11 cellular contexts compared by ENCODE assay signal in the genomic region with DNA sequence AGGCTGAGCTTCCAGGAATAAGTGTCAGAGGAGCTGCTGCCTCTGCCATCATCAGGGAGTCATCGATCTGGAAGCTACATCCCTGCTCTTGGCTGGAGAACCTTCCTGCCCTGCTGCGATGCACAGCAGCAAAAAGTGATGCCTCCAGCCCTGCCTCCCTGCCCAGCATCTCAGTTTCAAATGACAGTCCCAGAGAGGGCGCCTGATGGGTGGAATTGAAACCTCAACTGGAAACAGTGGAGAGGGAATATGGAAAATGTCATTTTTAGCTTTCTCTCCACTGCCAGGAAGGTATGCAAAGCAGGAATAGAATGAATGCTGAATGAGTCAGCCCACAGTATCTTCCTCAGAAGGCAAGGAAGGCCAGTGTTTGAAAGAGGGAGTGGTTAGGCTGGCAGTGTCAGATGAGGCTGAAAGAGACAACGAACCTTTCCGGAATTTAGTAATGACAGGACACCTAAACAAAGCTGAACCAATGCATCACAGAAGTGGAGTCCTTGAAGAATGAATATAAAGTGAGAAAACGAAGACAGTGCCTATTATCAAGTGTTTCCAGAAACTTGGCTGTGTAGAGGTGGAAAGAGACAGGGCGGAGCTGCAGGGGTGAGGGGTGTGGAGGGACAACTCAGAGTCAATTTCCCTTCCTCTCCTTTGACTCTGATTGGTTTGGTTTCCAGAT.
A peak's percentile ranks its signal among the peaks of the same experiment; 100 is the strongest.
DNase-seq lines count a peak whose midpoint lies in the region; ATAC-seq and TF ChIP-seq lines count a peak whose summit lies in the region.
"Had no signal": no experiment of that assay in that cellular context is flagged by ENCODE, and none has a peak within 500 bp of the region (broad histone marks: within the 10 kb centered on the region; RNA-seq: fewer than 3 reads in every experiment).

No MANE protein-coding gene starts in this region.

- H3K4me2 ChIP-seq in OCI-LY1 (ENCODE audit: low read length) = peak overlapping the region; percentile 16; the same call in 1 of the 2 replicates

- no peaks in the 10 kb centered on the region for H3K79me2 ChIP-seq in OCI-LY1 (ENCODE audit: insufficient read depth, low read length)

- peaks cover 8% of the 10 kb centered on the region for H3K4me1 Mint-ChIP-seq in activated CD4-positive, alpha-beta T cell treated with anti-CD3 and anti-CD28 coated beads, Interleukin-2, amount 10 ng/mL, durations not matched to agents 7 days and 5 days

- intact Hi-C loops in lower lobe of right lung (cut with DNase I) = no loop called here

- H3K4me1 ChIP-seq in OCI-LY1 (ENCODE audit: insufficient read depth, low read length, severe bottlenecking) = peaks cover 44% of the 10 kb centered on the region
- peaks cover 11% of the 10 kb centered on the region for H3K4me1 ChIP-seq in rectal smooth muscle tissue (ENCODE audit: control insufficient read depth, insufficient read depth, low read length)
- H3K4me1 ChIP-seq in lower lobe of right lung = no peaks in the 10 kb centered on the region

- CTCF ChIA-PET in activated CD4-positive, alpha-beta T cell treated with anti-CD3 and anti-CD28 coated beads, Interleukin-2, amount 10 ng/mL, durations not matched to agents 7 days and 5 days (lab: Charles Lee) = no interaction called here

- H3K4me3 Mint-ChIP-seq in activated CD4-positive, alpha-beta T cell treated with anti-CD3 and anti-CD28 coated beads, Interleukin-2, amount 10 ng/mL, durations not matched to agents 7 days and 5 days = no peak overlapping the region
- H3K4me3 Mint-ChIP-seq: central memory CD8-positive, alpha-beta T cell; T-helper 2 cell treated with Interferon-gamma antibody and Interleukin-4, amounts not matched to agents 5 μg/mL and 100 μg/mL, for 36 hours had no signal

- H3K27me3 Mint-ChIP-seq in activated CD4-positive, alpha-beta T cell treated with anti-CD3 and anti-CD28 coated beads, Interleukin-2, amount 10 ng/mL, durations not matched to agents 7 days and 5 days = no peaks in the 10 kb centered on the region

- DNase-seq in ELR (ENCODE audit: low read depth) = peak; percentile 98
- DNase-seq in epithelial cell of proximal tubule (ENCODE audit: low read depth) = peak; percentile 64
- no peak for DNase-seq in activated CD4-positive, alpha-beta T cell treated with anti-CD3 and anti-CD28 coated beads, Interleukin-2, amount 10 ng/mL, durations not matched to agents 7 days and 5 days
- DNase-seq in lower lobe of right lung = no peak

- no peak for TF ChIP-seq CTCF in OCI-LY1 (IDR thresholded peaks at IDR 0.05; ENCODE audit: low read length)
- TF ChIP-seq CTCF in epithelial cell of proximal tubule (conservative IDR thresholded peaks at IDR 0.05; ENCODE audit: low read depth, low read length) = no peak
- TF ChIP-seq CTCF in lower lobe of right lung (IDR thresholded peaks at IDR 0.05) = no peak

- H3K36me3 ChIP-seq in OCI-LY1 (ENCODE audit: insufficient read depth, low read length) (peaks cover 4% of the 10 kb centered on the region; the same call in 1 of the 2 replicates), rectal smooth muscle tissue (ENCODE audit: control insufficient read depth, insufficient read depth, low read length) (no peaks in the 10 kb centered on the region), lower lobe of right lung (no peaks in the 10 kb centered on the region)
- H3K36me3 ChIP-seq: neutrophil had no signal

- H3K9me3 Mint-ChIP-seq in activated CD4-positive, alpha-beta T cell treated with anti-CD3 and anti-CD28 coated beads, Interleukin-2, amount 10 ng/mL, durations not matched to agents 7 days and 5 days = peaks cover 4% of the 10 kb centered on the region
- H3K9me3 Mint-ChIP-seq: central memory CD8-positive, alpha-beta T cell; T-helper 2 cell treated with Interferon-gamma antibody and Interleukin-4, amounts not matched to agents 5 μg/mL and 100 μg/mL, for 36 hours had no signal

- H3K27ac ChIP-seq in OCI-LY1 (ENCODE audit: low read depth, low read length, poor library complexity, severe bottlenecking) (no peak overlapping the region), rectal smooth muscle tissue (ENCODE audit: low read depth, low read length) (peak overlapping the region; percentile 94), lower lobe of right lung (no peak overlapping the region)
- H3K27ac ChIP-seq: neutrophil had no signal

- ATAC-seq in GM19328 (IDR thresholded peaks at IDR 0.05; ENCODE audit: unreplicated experiment) = no peak
- no peak for ATAC-seq in lower lobe of right lung
- no peak for ATAC-seq in GM18519 (IDR thresholded peaks at IDR 0.05; ENCODE audit: low FRiP score, unreplicated experiment)

- H3K9me3 ChIP-seq in OCI-LY1 (ENCODE audit: low read length) (peaks cover 11% of the 10 kb centered on the region), lower lobe of right lung (no peaks in the 10 kb centered on the region)
- H3K9me3 ChIP-seq: neutrophil had no signal

- no peak overlapping the region for H3K27ac Mint-ChIP-seq in activated CD4-positive, alpha-beta T cell treated with anti-CD3 and anti-CD28 coated beads, Interleukin-2, amount 10 ng/mL, durations not matched to agents 7 days and 5 days
- H3K27ac Mint-ChIP-seq: T-helper 2 cell treated with Interferon-gamma antibody and Interleukin-4, amounts not matched to agents 5 μg/mL and 100 μg/mL, for 36 hours had no signal

- POLR2A ChIA-PET in activated CD4-positive, alpha-beta T cell treated with anti-CD3 and anti-CD28 coated beads, Interleukin-2, amount 10 ng/mL, durations not matched to agents 7 days and 5 days (lab: Charles Lee) = no interaction called here

- H3K9me2 ChIP-seq in OCI-LY1 (ENCODE audit: low read depth, low read length) = no peaks in the 10 kb centered on the region

- H3K4me3 ChIP-seq in OCI-LY1 (ENCODE audit: low read depth, low read length, poor library complexity, severe bottlenecking) = no peak overlapping the region
- no peak overlapping the region for H3K4me3 ChIP-seq in epithelial cell of proximal tubule (ENCODE audit: low read depth, low read length)
- peak overlapping the region; percentile 43 for H3K4me3 ChIP-seq in rectal smooth muscle tissue (ENCODE audit: low read length)
- no peak overlapping the region for H3K4me3 ChIP-seq in lower lobe of right lung

- H3K9ac ChIP-seq in OCI-LY1 (ENCODE audit: low read length) = no peak overlapping the region
- no peak overlapping the region for H3K9ac ChIP-seq in rectal smooth muscle tissue (ENCODE audit: low read length)

- no peaks in the 10 kb centered on the region for H4K20me1 ChIP-seq in OCI-LY1 (ENCODE audit: insufficient read depth, low read length)

- H2AFZ ChIP-seq in OCI-LY1 (ENCODE audit: low read length) = no peak overlapping the region

- no peaks in the 10 kb centered on the region for H3K36me3 Mint-ChIP-seq in activated CD4-positive, alpha-beta T cell treated with anti-CD3 and anti-CD28 coated beads, Interleukin-2, amount 10 ng/mL, durations not matched to agents 7 days and 5 days (ENCODE audit: low read depth)

- H3K27me3 ChIP-seq in OCI-LY1 (ENCODE audit: insufficient read depth, low read length) (no peaks in the 10 kb centered on the region), rectal smooth muscle tissue (ENCODE audit: control insufficient read depth, insufficient read depth, low read length) (no peaks in the 10 kb centered on the region), lower lobe of right lung (ENCODE audit: low read depth) (no peaks in the 10 kb centered on the region)

- H3F3A ChIP-seq in OCI-LY1 (ENCODE audit: insufficient read depth, low read length) = no peaks in the 10 kb centered on the region

Comparison
In these comparisons a context has a peak if more than half of its experiments do, and no peak if none do; other contexts are left out.
1. DNase-seq: peak in ELR (single experiment) and epithelial cell of proximal tubule (single experiment); none in activated CD4-positive, alpha-beta T cell treated with anti-CD3 and anti-CD28 coated beads, Interleukin-2, amount 10 ng/mL, durations not matched to agents 7 days and 5 days (single experiment) and lower lobe of right lung (single experiment).